In genomic region chr10:86007171-86007570, GRCh38 we compare ENCODE assay signal across 17 cellular contexts.
"Had no signal": no experiment of that assay in that cellular context is flagged by ENCODE, and none has a peak within 500 bp of the region (broad histone marks: within the 10 kb centered on the region; RNA-seq: fewer than 3 reads in every experiment).

No MANE protein-coding gene starts in this region.

- ATAC-seq: foreskin keratinocyte, gastroesophageal sphincter, heart left ventricle, left cardiac atrium, left lung, left ventricle myocardium superior, lower lobe of right lung, mucosa of descending colon had no signal

- H3K4me3 Mint-ChIP-seq: immature natural killer cell, mesothelial cell of epicardium had no signal

- H3K27ac Mint-ChIP-seq: immature natural killer cell, mesothelial cell of epicardium had no signal

- H3K36me3 Mint-ChIP-seq: immature natural killer cell, mesothelial cell of epicardium had no signal

- H3K4me1 Mint-ChIP-seq: immature natural killer cell, mesothelial cell of epicardium had no signal

- H3K9me3 Mint-ChIP-seq: immature natural killer cell had no signal

- DNase-seq: colonic mucosa; dermis blood vessel endothelial cell; dorsolateral prefrontal cortex; effector CD4-positive, alpha-beta T cell; effector memory CD4-positive, alpha-beta T cell; foreskin keratinocyte; heart left ventricle; hypothalamus; immature natural killer cell; left cardiac atrium; left lung; left ventricle myocardium superior; lower lobe of right lung; mesenchymal stem cell; mucosa of descending colon had no signal
